In the genomic region with DNA sequence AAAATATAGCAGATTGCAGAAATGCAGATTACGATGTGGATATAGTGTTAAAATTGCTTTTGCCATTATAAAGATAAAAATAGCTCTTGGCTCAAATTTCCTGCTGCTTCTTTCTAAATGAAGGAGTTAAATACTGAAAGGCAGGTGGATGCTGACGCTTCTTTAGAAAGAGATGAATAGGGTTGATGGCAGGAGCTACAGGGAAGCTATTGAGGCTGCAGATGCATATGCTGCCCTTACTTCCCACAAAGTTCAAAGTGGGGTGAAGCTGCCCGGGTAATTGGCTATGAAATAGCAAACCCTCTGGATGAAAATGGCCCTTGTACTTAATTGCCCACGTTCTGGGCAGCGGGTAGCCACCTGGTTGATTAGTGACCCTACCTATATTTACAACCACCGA, we compare ENCODE assay signal across 2 cellular contexts.
TF ChIP-seq lines count a peak whose summit lies in the region.

No MANE protein-coding gene starts in this region.

TF ChIP-seq in GM23338, 12 proteins besides CTCF, POLR2A, EP300 and RAD21:
- TF ChIP-seq NANOG (IDR thresholded peaks at IDR 0.05; ENCODE audit: borderline replicate concordance) (peak; percentile 77), ZNF331 (CRISPR knock-in tag; IDR thresholded peaks at IDR 0.05; ENCODE audit: low read depth) (no peak), CREB1 (CRISPR knock-in tag; IDR thresholded peaks at IDR 0.05; ENCODE audit: low read depth) (peak; percentile 27; the same call in 1 of the 2 replicates)

TF ChIP-seq in H1, 55 proteins besides CTCF, POLR2A, EP300 and RAD21:
- TF ChIP-seq NANOG (IDR thresholded peaks at IDR 0.05; ENCODE audit: insufficient read depth, low read depth, low read length, poor library complexity, severe bottlenecking) (peak; percentile 91), POLR2AphosphoS5 (IDR thresholded peaks at IDR 0.05; ENCODE audit: low read depth, low read length) (no peak), TBP (IDR thresholded peaks at IDR 0.05; ENCODE audit: low read depth, low read length) (no peak), GTF2F1 (IDR thresholded peaks at IDR 0.05; ENCODE audit: borderline replicate concordance, low read depth, low read length) (no peak), RXRA (IDR thresholded peaks at IDR 0.05; ENCODE audit: insufficient read depth, low read depth, low read length) (peak; percentile 54; the same call in 1 of the 2 replicates), TCF12 (IDR thresholded peaks at IDR 0.05; ENCODE audit: low read depth, low read length) (peak; percentile 73; the same call in 1 of the 2 replicates)
- TF ChIP-seq, protein P1, sequence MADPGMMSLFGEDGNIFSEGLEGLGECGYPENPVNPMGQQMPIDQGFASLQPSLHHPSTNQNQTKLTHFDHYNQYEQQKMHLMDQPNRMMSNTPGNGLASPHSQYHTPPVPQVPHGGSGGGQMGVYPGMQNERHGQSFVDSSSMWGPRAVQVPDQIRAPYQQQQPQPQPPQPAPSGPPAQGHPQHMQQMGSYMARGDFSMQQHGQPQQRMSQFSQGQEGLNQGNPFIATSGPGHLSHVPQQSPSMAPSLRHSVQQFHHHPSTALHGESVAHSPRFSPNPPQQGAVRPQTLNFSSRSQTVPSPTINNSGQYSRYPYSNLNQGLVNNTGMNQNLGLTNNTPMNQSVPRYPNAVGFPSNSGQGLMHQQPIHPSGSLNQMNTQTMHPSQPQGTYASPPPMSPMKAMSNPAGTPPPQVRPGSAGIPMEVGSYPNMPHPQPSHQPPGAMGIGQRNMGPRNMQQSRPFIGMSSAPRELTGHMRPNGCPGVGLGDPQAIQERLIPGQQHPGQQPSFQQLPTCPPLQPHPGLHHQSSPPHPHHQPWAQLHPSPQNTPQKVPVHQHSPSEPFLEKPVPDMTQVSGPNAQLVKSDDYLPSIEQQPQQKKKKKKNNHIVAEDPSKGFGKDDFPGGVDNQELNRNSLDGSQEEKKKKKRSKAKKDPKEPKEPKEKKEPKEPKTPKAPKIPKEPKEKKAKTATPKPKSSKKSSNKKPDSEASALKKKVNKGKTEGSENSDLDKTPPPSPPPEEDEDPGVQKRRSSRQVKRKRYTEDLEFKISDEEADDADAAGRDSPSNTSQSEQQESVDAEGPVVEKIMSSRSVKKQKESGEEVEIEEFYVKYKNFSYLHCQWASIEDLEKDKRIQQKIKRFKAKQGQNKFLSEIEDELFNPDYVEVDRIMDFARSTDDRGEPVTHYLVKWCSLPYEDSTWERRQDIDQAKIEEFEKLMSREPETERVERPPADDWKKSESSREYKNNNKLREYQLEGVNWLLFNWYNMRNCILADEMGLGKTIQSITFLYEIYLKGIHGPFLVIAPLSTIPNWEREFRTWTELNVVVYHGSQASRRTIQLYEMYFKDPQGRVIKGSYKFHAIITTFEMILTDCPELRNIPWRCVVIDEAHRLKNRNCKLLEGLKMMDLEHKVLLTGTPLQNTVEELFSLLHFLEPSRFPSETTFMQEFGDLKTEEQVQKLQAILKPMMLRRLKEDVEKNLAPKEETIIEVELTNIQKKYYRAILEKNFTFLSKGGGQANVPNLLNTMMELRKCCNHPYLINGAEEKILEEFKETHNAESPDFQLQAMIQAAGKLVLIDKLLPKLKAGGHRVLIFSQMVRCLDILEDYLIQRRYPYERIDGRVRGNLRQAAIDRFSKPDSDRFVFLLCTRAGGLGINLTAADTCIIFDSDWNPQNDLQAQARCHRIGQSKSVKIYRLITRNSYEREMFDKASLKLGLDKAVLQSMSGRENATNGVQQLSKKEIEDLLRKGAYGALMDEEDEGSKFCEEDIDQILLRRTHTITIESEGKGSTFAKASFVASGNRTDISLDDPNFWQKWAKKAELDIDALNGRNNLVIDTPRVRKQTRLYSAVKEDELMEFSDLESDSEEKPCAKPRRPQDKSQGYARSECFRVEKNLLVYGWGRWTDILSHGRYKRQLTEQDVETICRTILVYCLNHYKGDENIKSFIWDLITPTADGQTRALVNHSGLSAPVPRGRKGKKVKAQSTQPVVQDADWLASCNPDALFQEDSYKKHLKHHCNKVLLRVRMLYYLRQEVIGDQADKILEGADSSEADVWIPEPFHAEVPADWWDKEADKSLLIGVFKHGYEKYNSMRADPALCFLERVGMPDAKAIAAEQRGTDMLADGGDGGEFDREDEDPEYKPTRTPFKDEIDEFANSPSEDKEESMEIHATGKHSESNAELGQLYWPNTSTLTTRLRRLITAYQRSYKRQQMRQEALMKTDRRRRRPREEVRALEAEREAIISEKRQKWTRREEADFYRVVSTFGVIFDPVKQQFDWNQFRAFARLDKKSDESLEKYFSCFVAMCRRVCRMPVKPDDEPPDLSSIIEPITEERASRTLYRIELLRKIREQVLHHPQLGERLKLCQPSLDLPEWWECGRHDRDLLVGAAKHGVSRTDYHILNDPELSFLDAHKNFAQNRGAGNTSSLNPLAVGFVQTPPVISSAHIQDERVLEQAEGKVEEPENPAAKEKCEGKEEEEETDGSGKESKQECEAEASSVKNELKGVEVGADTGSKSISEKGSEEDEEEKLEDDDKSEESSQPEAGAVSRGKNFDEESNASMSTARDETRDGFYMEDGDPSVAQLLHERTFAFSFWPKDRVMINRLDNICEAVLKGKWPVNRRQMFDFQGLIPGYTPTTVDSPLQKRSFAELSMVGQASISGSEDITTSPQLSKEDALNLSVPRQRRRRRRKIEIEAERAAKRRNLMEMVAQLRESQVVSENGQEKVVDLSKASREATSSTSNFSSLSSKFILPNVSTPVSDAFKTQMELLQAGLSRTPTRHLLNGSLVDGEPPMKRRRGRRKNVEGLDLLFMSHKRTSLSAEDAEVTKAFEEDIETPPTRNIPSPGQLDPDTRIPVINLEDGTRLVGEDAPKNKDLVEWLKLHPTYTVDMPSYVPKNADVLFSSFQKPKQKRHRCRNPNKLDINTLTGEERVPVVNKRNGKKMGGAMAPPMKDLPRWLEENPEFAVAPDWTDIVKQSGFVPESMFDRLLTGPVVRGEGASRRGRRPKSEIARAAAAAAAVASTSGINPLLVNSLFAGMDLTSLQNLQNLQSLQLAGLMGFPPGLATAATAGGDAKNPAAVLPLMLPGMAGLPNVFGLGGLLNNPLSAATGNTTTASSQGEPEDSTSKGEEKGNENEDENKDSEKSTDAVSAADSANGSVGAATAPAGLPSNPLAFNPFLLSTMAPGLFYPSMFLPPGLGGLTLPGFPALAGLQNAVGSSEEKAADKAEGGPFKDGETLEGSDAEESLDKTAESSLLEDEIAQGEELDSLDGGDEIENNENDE (IDR thresholded peaks at IDR 0.05; ENCODE audit: insufficient replicate concordance, low read length), result peak; percentile 31
